20 cellular contexts compared by ENCODE assay signal in the genomic region with DNA sequence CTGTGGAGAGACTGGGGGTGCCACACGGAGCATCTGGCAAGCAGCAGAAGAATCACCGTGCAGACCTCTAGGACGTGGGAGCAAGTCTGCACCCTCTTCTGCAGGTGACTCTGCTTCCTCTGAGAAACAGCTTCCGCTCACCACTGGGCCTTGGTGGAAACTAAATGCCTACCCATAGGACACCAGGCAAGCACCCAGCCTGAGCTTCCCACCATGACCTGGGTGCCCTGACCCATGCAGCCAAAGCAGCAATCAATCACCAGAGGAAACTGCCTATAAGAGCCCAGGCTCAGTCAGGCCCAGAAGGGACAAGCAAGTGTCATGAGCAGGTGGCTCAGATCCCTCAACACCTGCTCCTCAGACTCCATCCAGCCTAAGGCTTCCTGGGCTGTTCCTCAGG.
DNase-seq lines count a peak whose midpoint lies in the region; ATAC-seq and TF ChIP-seq lines count a peak whose summit lies in the region.
"Had no signal": no experiment of that assay in that cellular context is flagged by ENCODE, and none has a peak within 500 bp of the region (broad histone marks: within the 10 kb centered on the region; RNA-seq: fewer than 3 reads in every experiment).

No MANE protein-coding gene starts in this region.

- no peaks in the 10 kb centered on the region for H3K27me3 ChIP-seq in OCI-LY3 (ENCODE audit: low read depth, low read length)
- peaks cover 0 to 69% (median 6%) of the 10 kb centered on the region in 4 donors for H3K27me3 ChIP-seq in esophagus muscularis mucosa
- H3K27me3 ChIP-seq in vagina, result no peaks in the 10 kb centered on the region

- H4K20me1 ChIP-seq in OCI-LY3 (ENCODE audit: insufficient read depth, low read length), result peaks cover 5% of the 10 kb centered on the region; the same call in 1 of the 2 replicates

- H3K79me2 ChIP-seq in OCI-LY3 (ENCODE audit: low read length), result peaks cover 92% of the 10 kb centered on the region

- H3K4me3 ChIP-seq in OCI-LY3 (ENCODE audit: low read length), result no peak overlapping the region
- no peak overlapping the region for H3K4me3 ChIP-seq in esophagus muscularis mucosa
- H3K4me3 ChIP-seq in vagina, result no peak overlapping the region
- H3K4me3 ChIP-seq: SK-N-MC had no signal

- no peak for TF ChIP-seq EP300 in esophagus muscularis mucosa (IDR thresholded peaks at IDR 0.05)

- no peak overlapping the region for H2AFZ ChIP-seq in OCI-LY3 (ENCODE audit: low read depth, low read length)

- H3K36me3 ChIP-seq in OCI-LY3 (replicated peaks; ENCODE audit: low read depth, low read length) (peaks cover 25% of the 10 kb centered on the region), esophagus muscularis mucosa (no peaks in the 10 kb centered on the region), vagina (no peaks in the 10 kb centered on the region)

- peak; percentile 29 for DNase-seq in cardiac septum (ENCODE audit: low spot score)
- DNase-seq in Right ventricle myocardium inferior (ENCODE audit: missing footprints), result no peak
- DNase-seq in esophagus muscularis mucosa (ENCODE audit: extremely low spot score), result peak; percentile 64
- peak; percentile 49 to 71 for DNase-seq in vagina (ENCODE audit: extremely low spot score in 2 of 2)
- no peak for DNase-seq in NCI-H1092 (lab: John Stamatoyannopoulos, UW)
- DNase-seq in cortex of kidney (lab: John Stamatoyannopoulos, UW), result no peak
- no peak for DNase-seq in NOMO-1 (lab: John Stamatoyannopoulos, UW; ENCODE audit: unreplicated experiment in 2 of 2)
- DNase-seq: 8988T; DMS53; KG1; NCI-H1105 treated with DMSO at 0.1 percent for 48 hours; NCI-H2029 treated with DMSO at 0.1 percent for 48 hours; NCI-H226; NCI-H510A treated with DMSO at 0.1 percent for 48 hours; NCI-H774; NK-92 treated with Interleukin-12 subunit alpha and Interleukin-12 subunit beta, amount 100 ng/mL, for 24 hours; SHP77 had no signal

- no peak overlapping the region for H3K4me2 ChIP-seq in OCI-LY3 (ENCODE audit: low read length)

- TF ChIP-seq POLR2A in esophagus muscularis mucosa (IDR thresholded peaks at IDR 0.05; ENCODE audit: low read depth), result no peak
- no peak for TF ChIP-seq POLR2A in vagina (IDR thresholded peaks at IDR 0.05)

- H3K27ac ChIP-seq in OCI-LY3 (ENCODE audit: low read length) (peak overlapping the region; percentile 17), esophagus muscularis mucosa (replicated peaks in 1 of 4) (no peak overlapping the region), vagina (no peak overlapping the region)
- H3K27ac ChIP-seq: SK-N-MC had no signal

- ATAC-seq in Right ventricle myocardium inferior, result no peak
- ATAC-seq: HepG2 had no signal

- TF ChIP-seq CTCF in OCI-LY3 (IDR thresholded peaks at IDR 0.05; ENCODE audit: low read depth, low read length), result no peak
- TF ChIP-seq CTCF in esophagus muscularis mucosa (IDR thresholded peaks at IDR 0.05), result no peak
- no peak for TF ChIP-seq CTCF in vagina (IDR thresholded peaks at IDR 0.05)

- H3K4me1 ChIP-seq in OCI-LY3 (ENCODE audit: low read length) (peaks cover 86% of the 10 kb centered on the region), esophagus muscularis mucosa (peaks cover 0 to 3% (median 0%) of the 10 kb centered on the region in 4 donors), vagina (no peaks in the 10 kb centered on the region)

- no peaks in the 10 kb centered on the region for H3K9me3 ChIP-seq in OCI-LY3 (ENCODE audit: insufficient read depth, low read length)
- H3K9me3 ChIP-seq in esophagus muscularis mucosa, result no peaks in the 10 kb centered on the region
- no peaks in the 10 kb centered on the region for H3K9me3 ChIP-seq in vagina

- WGBS in esophagus muscularis mucosa, result 100% methylated on average over 3 of the region's 4 CpGs

- intact Hi-C loops in cardiac septum (cut with DNase I) (loop anchor here (10.0 kb wide), 1 partner anchor 334 kb away; no protein-coding TSS in a partner anchor), Right ventricle myocardium inferior (cut with DNase I) (no loop called here), esophagus muscularis mucosa (cut with DNase I) (loop anchor here (10.0 kb wide), 1 partner anchor 486 kb away; no protein-coding TSS in a partner anchor), vagina (cut with DNase I) (no loop called here)

- H3K9ac ChIP-seq in OCI-LY3 (ENCODE audit: low read length), result no peak overlapping the region

Comparison
In these comparisons a context has a peak if more than half of its experiments do, and no peak if none do; other contexts are left out.
1. DNase-seq: peak in cardiac septum (single experiment), esophagus muscularis mucosa (single experiment) and vagina (2 of 2); none in Right ventricle myocardium inferior (single experiment), NCI-H1092 (single experiment), cortex of kidney (single experiment) and NOMO-1 (0 of 2).
2. intact Hi-C loops: an anchor here in cardiac septum (10.0 kb wide) and esophagus muscularis mucosa (10.0 kb wide); none called in Right ventricle myocardium inferior and vagina.